12 cellular contexts compared by ENCODE assay signal in the genomic region with DNA sequence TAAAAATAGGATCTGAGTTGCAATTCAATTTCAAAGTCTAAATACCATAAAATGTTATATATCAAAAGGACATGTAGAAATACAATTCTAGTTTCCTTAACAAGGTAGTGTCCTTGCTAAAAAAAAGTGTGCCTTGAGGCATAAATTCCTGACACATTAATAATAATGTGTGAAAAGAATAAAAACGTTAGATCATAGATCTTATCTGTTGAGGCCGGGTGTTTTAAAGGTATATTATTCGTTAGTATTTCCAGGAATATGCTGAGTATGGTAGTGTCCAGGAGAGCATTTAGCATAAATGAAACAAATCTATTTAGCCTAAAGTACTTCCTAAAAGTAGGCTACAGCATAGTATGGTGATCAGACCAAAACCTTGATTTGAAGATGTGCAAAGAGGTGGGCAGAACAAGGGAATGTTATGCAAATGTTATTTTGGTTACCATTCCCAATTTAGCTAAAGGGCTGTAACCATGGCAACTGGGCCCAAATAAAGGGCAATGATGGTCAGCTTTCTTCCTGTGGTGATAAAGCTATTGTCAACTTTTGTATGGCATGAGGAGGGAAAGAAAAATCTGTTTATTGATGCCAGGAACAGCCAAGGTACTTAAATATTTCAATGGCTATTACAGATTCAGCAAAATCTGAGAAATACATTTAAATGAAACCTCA. TPM values are rescaled to one million over a fixed set of nuclear protein-coding genes. Genes with fewer than 3 reads are reported as not detected.
DNase-seq lines count a peak whose midpoint lies in the region; ATAC-seq and TF ChIP-seq lines count a peak whose summit lies in the region.
"Had no signal": no experiment of that assay in that cellular context is flagged by ENCODE, and none has a peak within 500 bp of the region (broad histone marks: within the 10 kb centered on the region; RNA-seq: fewer than 3 reads in every experiment).

No MANE protein-coding gene starts in this region.

- H3K4me3 ChIP-seq in ovary: no peak overlapping the region
- H3K4me3 ChIP-seq: SJCRH30 had no signal

- no peak for TF ChIP-seq EP300 in ovary (IDR thresholded peaks at IDR 0.05)

- peak overlapping the region; percentile 1 for H3K27ac Mint-ChIP-seq in activated naive CD4-positive, alpha-beta T cell treated with anti-CD3 and anti-CD28 coated beads, Interleukin-2, amount 50 U/mL, for 24 hours
- H3K27ac Mint-ChIP-seq: activated T-helper 1 cell treated with anti-CD3 and anti-CD28 coated beads, Interleukin-12 subunit alpha, Interleukin-12 subunit beta, Interleukin-2, Interleukin-4 antibody, amounts not matched to agents 30 ng/mL and 10 ng/mL and 1 ng/mL, durations not matched to agents 14 hours and 24 hours and 36 hours had no signal

- no peak for DNase-seq in activated naive CD4-positive, alpha-beta T cell treated with anti-CD3 and anti-CD28 coated beads, Interleukin-2, amount 50 U/mL, for 16 hours
- peak; percentile 23 for DNase-seq in NCI-H69 (lab: John Stamatoyannopoulos, UW)
- no peak for DNase-seq in epithelial cell of prostate (ENCODE audit: low read depth, low spot score)
- no peak for DNase-seq in ovary
- DNase-seq: NCI-H524 treated with DMSO at 0.1 percent for 48 hours, SJCRH30, T1000 had no signal

- TF ChIP-seq CTCF in ovary (IDR thresholded peaks at IDR 0.05): no peak

- ATAC-seq in GM18502 (IDR thresholded peaks at IDR 0.05; ENCODE audit: poor library complexity, unreplicated experiment) (no peak), HG02981 (IDR thresholded peaks at IDR 0.05; ENCODE audit: unreplicated experiment) (no peak), HG03460 (IDR thresholded peaks at IDR 0.05; ENCODE audit: unreplicated experiment) (no peak)

- no peaks in the 10 kb centered on the region for H3K9me3 Mint-ChIP-seq in activated naive CD4-positive, alpha-beta T cell treated with anti-CD3 and anti-CD28 coated beads, Interleukin-2, amount 50 U/mL, for 24 hours
- H3K9me3 Mint-ChIP-seq: activated T-helper 1 cell treated with anti-CD3 and anti-CD28 coated beads, Interleukin-12 subunit alpha, Interleukin-12 subunit beta, Interleukin-2, Interleukin-4 antibody, amounts not matched to agents 30 ng/mL and 10 ng/mL and 1 ng/mL, durations not matched to agents 14 hours and 24 hours and 36 hours had no signal

- H3K4me1 Mint-ChIP-seq in activated naive CD4-positive, alpha-beta T cell treated with anti-CD3 and anti-CD28 coated beads, Interleukin-2, amount 50 U/mL, for 24 hours: peaks cover 17% of the 10 kb centered on the region

- H3K36me3 ChIP-seq in ovary: no peaks in the 10 kb centered on the region

- H3K4me3 Mint-ChIP-seq in activated naive CD4-positive, alpha-beta T cell treated with anti-CD3 and anti-CD28 coated beads, Interleukin-2, amount 50 U/mL, for 24 hours: no peak overlapping the region
- H3K4me3 Mint-ChIP-seq: activated T-helper 1 cell treated with anti-CD3 and anti-CD28 coated beads, Interleukin-12 subunit alpha, Interleukin-12 subunit beta, Interleukin-2, Interleukin-4 antibody, amounts not matched to agents 30 ng/mL and 10 ng/mL and 1 ng/mL, durations not matched to agents 14 hours and 24 hours and 36 hours had no signal

- intact Hi-C loops in ovary (cut with DNase I): loop anchor here in 2 of 4 donors (10.0 kb wide), 2 partner anchors 190 to 440 kb away; no protein-coding TSS in a partner anchor

- 57 to 66% (median 64%) methylated on average over 3 of the region's 3 CpGs for WGBS in ovary, 3 donors

- no peaks in the 10 kb centered on the region for H3K4me1 ChIP-seq in ovary (ENCODE audit: insufficient read depth)
- H3K4me1 ChIP-seq: SJCRH30 had no signal

- peaks cover 9% of the 10 kb centered on the region for H3K36me3 Mint-ChIP-seq in activated naive CD4-positive, alpha-beta T cell treated with anti-CD3 and anti-CD28 coated beads, Interleukin-2, amount 50 U/mL, for 24 hours

- H3K27ac ChIP-seq in epithelial cell of prostate (peak overlapping the region; percentile 4), ovary (no peak overlapping the region)
- H3K27ac ChIP-seq: SJCRH30 had no signal

- H3K9me3 ChIP-seq in ovary: no peaks in the 10 kb centered on the region
- H3K9me3 ChIP-seq: SJCRH30 had no signal

- H3K27me3 Mint-ChIP-seq in activated naive CD4-positive, alpha-beta T cell treated with anti-CD3 and anti-CD28 coated beads, Interleukin-2, amount 50 U/mL, for 24 hours: no peaks in the 10 kb centered on the region

- H3K27me3 ChIP-seq in ovary: no peaks in the 10 kb centered on the region
- H3K27me3 ChIP-seq: SJCRH30 had no signal

- no peak for TF ChIP-seq POLR2A in ovary (IDR thresholded peaks at IDR 0.05)

RNA-seq across cellular contexts. Expression of gene MKKS, which starts 18.9 kb away (rescaled TPM):
- 10 to 100 TPM in 5 of 7 donors, 1 to 10 TPM in 2; 7.7 to 15.9 (median 15.0) TPM for total RNA-seq in ovary
- 10 to 100 TPM; 14.9 to 21.9 TPM for polyA plus RNA-seq in ovary

RNA-seq across cellular contexts. Expression of gene SLX4IP, which starts 20.0 kb away (rescaled TPM):
- 1 to 10 TPM; 1.7 to 5.1 (median 3.0) TPM for total RNA-seq in ovary
- 1 to 10 TPM in 1 of 2 donors, under 1 TPM in 1; 0.98 to 2.8 TPM for polyA plus RNA-seq in ovary
